ENCODE assay signal across 26 cellular contexts in genomic region chr11:115179647-115180046, GRCh38.
DNase-seq lines count a peak whose midpoint lies in the region; ATAC-seq, FAIRE-seq and TF ChIP-seq lines count a peak whose summit lies in the region.
"Had no signal": no experiment of that assay in that cellular context is flagged by ENCODE, and none has a peak within 500 bp of the region (broad histone marks: within the 10 kb centered on the region; RNA-seq: fewer than 3 reads in every experiment).

No MANE protein-coding gene starts in this region.

- H3K27ac ChIP-seq in HEK293 (ENCODE audit: extremely low read depth, low read depth, low read length) (no peak overlapping the region), HepG2 (ENCODE audit: extremely low read length, insufficient read depth, low read length) (no peak overlapping the region)
- H3K27ac ChIP-seq: A549; BLaER1 treated with 17β-estradiol and CSF1 and Interleukin-3, amounts not matched to agents 10 nM and 100 nM had no signal

- WGBS in HepG2 (ENCODE audit: low lambda C conversion rate), result 95% methylated on average over 3 of the region's 3 CpGs

- H3K4me3 Mint-ChIP-seq in glutamatergic neuron (ENCODE audit: unreplicated experiment), result peak overlapping the region; percentile 39
- peak overlapping the region in 2 of 3 experiments; percentile 1 to 16 for H3K4me3 Mint-ChIP-seq in nephron
- H3K4me3 Mint-ChIP-seq: CD14-positive monocyte; CD4-positive, alpha-beta T cell; CD8-positive, alpha-beta memory T cell; GM23338; H9 had no signal

- ATAC-seq in HepG2, result no peak
- ATAC-seq: A549, GM12878, HCT116 had no signal

- H3K27me3 Mint-ChIP-seq in glutamatergic neuron (ENCODE audit: unreplicated experiment) (peaks cover 27% of the 10 kb centered on the region), nephron (ENCODE audit: low read depth) (peaks cover 4% of the 10 kb centered on the region)
- H3K27me3 Mint-ChIP-seq: CD4-positive, alpha-beta T cell had no signal

- H4K20me1 ChIP-seq in HepG2 (ENCODE audit: insufficient read depth, low read length), result no peaks in the 10 kb centered on the region
- H4K20me1 ChIP-seq: BLaER1 treated with 17β-estradiol and CSF1 and Interleukin-3, amounts not matched to agents 10 nM and 100 nM had no signal

- no peak for TF ChIP-seq POLR2A in HepG2 (IDR thresholded peaks at IDR 0.05; ENCODE audit: insufficient read depth in 1 of 2, low read depth in 2 of 2, low read length in 2 of 2)

- TF ChIP-seq RAD21 in HepG2 (CRISPR knock-in tag; IDR thresholded peaks at IDR 0.05), result no peak

- H2AFZ ChIP-seq in HepG2 (ENCODE audit: low read length), result no peak overlapping the region
- H2AFZ ChIP-seq: GM23338 had no signal

- H3K9me3 Mint-ChIP-seq in glutamatergic neuron (ENCODE audit: unreplicated experiment) (peaks cover 34% of the 10 kb centered on the region), nephron (no peaks in the 10 kb centered on the region)
- H3K9me3 Mint-ChIP-seq: CD4-positive, alpha-beta T cell; CD8-positive, alpha-beta memory T cell; GM23338; H9 had no signal

- in situ Hi-C loops in HepG2 (cut with HindIII; ENCODE audit: extremely low pct_ligation_motif_present, low pct_unique_long_range_greater_than_20kb), result no loop called here

- CTCF ChIA-PET in HEK293 (lab: Yijun Ruan, JAX) (interaction anchor here (0.7 to 2.9 kb wide), 3 partner anchors 9 to 427 kb away, joined by 3 to 18 read pairs (median 6); no protein-coding TSS in a partner anchor), HepG2 (lab: Yijun Ruan, JAX; ENCODE audit: low intra/inter-chr PET ratio, low total read pairs) (no interaction called here)

- TF ChIP-seq EP300 in HepG2 (IDR thresholded peaks at IDR 0.05; ENCODE audit: low read depth in 2 of 2, low read length in 2 of 2) (no peak), HepG2 (CRISPR knock-in tag; IDR thresholded peaks at IDR 0.05; ENCODE audit: borderline replicate concordance) (no peak)

- H3K4me1 Mint-ChIP-seq in glutamatergic neuron (ENCODE audit: low read depth, unreplicated experiment) (peaks cover 61% of the 10 kb centered on the region), nephron (peaks cover 78% of the 10 kb centered on the region)
- H3K4me1 Mint-ChIP-seq: CD14-positive monocyte; CD8-positive, alpha-beta memory T cell had no signal

- FAIRE-seq in HepG2 (lab: Jason Lieb, UNC), result no peak
- FAIRE-seq: A549, D721Med, GM12878, GM18507 had no signal

- H3K36me3 Mint-ChIP-seq in glutamatergic neuron (ENCODE audit: unreplicated experiment) (no peaks in the 10 kb centered on the region), nephron (ENCODE audit: low read depth) (peaks cover 20% of the 10 kb centered on the region)
- H3K36me3 Mint-ChIP-seq: CD14-positive monocyte had no signal

- H3K4me2 ChIP-seq in HepG2 (ENCODE audit: low read depth, low read length), result no peak overlapping the region
- H3K4me2 ChIP-seq: A549; BLaER1 treated with 17β-estradiol and CSF1 and Interleukin-3, amounts not matched to agents 10 nM and 100 nM; GM23338 had no signal

- H3K36me3 ChIP-seq in HEK293 (ENCODE audit: control insufficient read depth in 2 of 2, insufficient read depth in 1 of 2, low read length in 2 of 2) (peaks cover 0 to 5% of the 10 kb centered on the region in 2 experiments; a peak in 1 of 3 replicates), HepG2 (replicated peaks in 1 of 2; ENCODE audit: control insufficient read depth in 1 of 2, insufficient read depth in 2 of 2, low read length in 2 of 2) (peaks cover 1 to 15% of the 10 kb centered on the region in 2 experiments; a peak in 3 of 5 replicates)
- H3K36me3 ChIP-seq: BLaER1 treated with 17β-estradiol and CSF1 and Interleukin-3, amounts not matched to agents 10 nM and 100 nM had no signal

- H3K9me3 ChIP-seq in HEK293 (ENCODE audit: control insufficient read depth, insufficient read depth, low read depth, low read length), result no peaks in the 10 kb centered on the region
- H3K9me3 ChIP-seq in HepG2 (ENCODE audit: low read length), result no peaks in the 10 kb centered on the region
- H3K9me3 ChIP-seq: A549, BE2C had no signal

- TF ChIP-seq CTCF in HEK293 (tag by site-specific recombination; IDR thresholded peaks at IDR 0.05) (no peak), glutamatergic neuron (IDR thresholded peaks at IDR 0.05; ENCODE audit: partially characterized antibody, unreplicated experiment) (no peak), nephron (IDR thresholded peaks at IDR 0.05; ENCODE audit: unreplicated experiment in 3 of 3) (no peak), HepG2 (CRISPR knock-in tag; IDR thresholded peaks at IDR 0.05) (no peak)

- DNase-seq in SK-N-DZ (ENCODE audit: low spot score), result peak; percentile 7
- DNase-seq in glutamatergic neuron, result no peak
- no peak for DNase-seq in HepG2 (ENCODE audit: low spot score)
- DNase-seq in NOMO-1 (lab: John Stamatoyannopoulos, UW; ENCODE audit: unreplicated experiment in 2 of 2), result no peak
- no peak for DNase-seq in HuH-7.5 (ENCODE audit: low spot score)
- DNase-seq: 8988T; ACHN; AML-193; BE2C; CD4-positive, alpha-beta T cell; CD8-positive, alpha-beta memory T cell; DMS 273 treated with DMSO at 0.1 percent for 48 hours; DMS79; EL; GDM1; H9 had no signal

- intact Hi-C loops in HepG2 (cut with micrococcal nuclease; ENCODE audit: unreplicated experiment), result no loop called here

- POLR2A ChIA-PET in HEK293 (lab: Yijun Ruan, JAX), result no interaction called here
- POLR2A ChIA-PET in HepG2 (lab: Yijun Ruan, JAX), result no interaction called here

- H3K9ac ChIP-seq in HepG2 (ENCODE audit: insufficient read depth, low read depth, low read length), result no peak overlapping the region
- H3K9ac ChIP-seq: BLaER1 treated with 17β-estradiol and CSF1 and Interleukin-3, amounts not matched to agents 10 nM and 100 nM had no signal

- no TSS peak for BruUV-seq in HepG2 (replicated peaks; lab: Mats Ljungman, UMichigan)

- no peaks in the 10 kb centered on the region for H3K79me2 ChIP-seq in HepG2 (ENCODE audit: insufficient read depth, low read length)

- H3K27ac Mint-ChIP-seq in glutamatergic neuron (ENCODE audit: unreplicated experiment), result no peak overlapping the region
- peak overlapping the region; percentile 12 to 88 (median 52) for H3K27ac Mint-ChIP-seq in nephron
- H3K27ac Mint-ChIP-seq: CD14-positive monocyte; CD4-positive, alpha-beta T cell; CD8-positive, alpha-beta memory T cell; GM23338; H9 had no signal

- H3K4me3 ChIP-seq in HEK293 (ENCODE audit: low read depth, low read length), result no peak overlapping the region
- no peak overlapping the region for H3K4me3 ChIP-seq in HepG2 (replicated peaks in 1 of 3; ENCODE audit: insufficient read depth in 1 of 3, low read depth in 2 of 3, low read length in 3 of 3)
- H3K4me3 ChIP-seq: A549; BLaER1 treated with 17β-estradiol and CSF1 and Interleukin-3, amounts not matched to agents 10 nM and 100 nM; GM12878; GM23338 had no signal

- no peaks in the 10 kb centered on the region for H3K4me1 ChIP-seq in HEK293 (ENCODE audit: control insufficient read depth, insufficient read depth, low read length)
- peaks cover 14% of the 10 kb centered on the region for H3K4me1 ChIP-seq in HepG2 (ENCODE audit: insufficient read depth, low read length)
- H3K4me1 ChIP-seq: A549 had no signal

- H3K27me3 ChIP-seq in HepG2 (ENCODE audit: control insufficient read depth in 1 of 2, insufficient read depth in 2 of 2, low read length in 2 of 2), result no peaks in the 10 kb centered on the region
- H3K27me3 ChIP-seq: BE2C; BLaER1 treated with 17β-estradiol and CSF1 and Interleukin-3, amounts not matched to agents 10 nM and 100 nM had no signal

TF ChIP-seq in HEK293, 187 proteins besides CTCF, POLR2A, EP300 and RAD21:
- peak; percentile 29; the same call in 1 of the 2 replicates for TF ChIP-seq PRDM6 (tag by site-specific recombination; IDR thresholded peaks at IDR 0.05)
- no peak for TF ChIP-seq SP7 (tag by site-specific recombination; IDR thresholded peaks at IDR 0.05)

TF ChIP-seq in HepG2, 621 proteins besides CTCF, POLR2A, EP300 and RAD21 (continues in another document):
- TF ChIP-seq ZNF34 (CRISPR knock-in tag; IDR thresholded peaks at IDR 0.05; ENCODE audit: borderline replicate concordance) (no peak), PAX8 (CRISPR knock-in tag; IDR thresholded peaks at IDR 0.05; ENCODE audit: borderline replicate concordance) (no peak), ZNF383 (CRISPR knock-in tag; IDR thresholded peaks at IDR 0.05; ENCODE audit: borderline replicate concordance) (no peak), RORA (CRISPR knock-in tag; IDR thresholded peaks at IDR 0.05) (no peak), HOXA9 (CRISPR knock-in tag; IDR thresholded peaks at IDR 0.05; ENCODE audit: borderline replicate concordance) (no peak), RERE (CRISPR knock-in tag; IDR thresholded peaks at IDR 0.05; ENCODE audit: low read depth) (no peak)
